In the genomic region with DNA sequence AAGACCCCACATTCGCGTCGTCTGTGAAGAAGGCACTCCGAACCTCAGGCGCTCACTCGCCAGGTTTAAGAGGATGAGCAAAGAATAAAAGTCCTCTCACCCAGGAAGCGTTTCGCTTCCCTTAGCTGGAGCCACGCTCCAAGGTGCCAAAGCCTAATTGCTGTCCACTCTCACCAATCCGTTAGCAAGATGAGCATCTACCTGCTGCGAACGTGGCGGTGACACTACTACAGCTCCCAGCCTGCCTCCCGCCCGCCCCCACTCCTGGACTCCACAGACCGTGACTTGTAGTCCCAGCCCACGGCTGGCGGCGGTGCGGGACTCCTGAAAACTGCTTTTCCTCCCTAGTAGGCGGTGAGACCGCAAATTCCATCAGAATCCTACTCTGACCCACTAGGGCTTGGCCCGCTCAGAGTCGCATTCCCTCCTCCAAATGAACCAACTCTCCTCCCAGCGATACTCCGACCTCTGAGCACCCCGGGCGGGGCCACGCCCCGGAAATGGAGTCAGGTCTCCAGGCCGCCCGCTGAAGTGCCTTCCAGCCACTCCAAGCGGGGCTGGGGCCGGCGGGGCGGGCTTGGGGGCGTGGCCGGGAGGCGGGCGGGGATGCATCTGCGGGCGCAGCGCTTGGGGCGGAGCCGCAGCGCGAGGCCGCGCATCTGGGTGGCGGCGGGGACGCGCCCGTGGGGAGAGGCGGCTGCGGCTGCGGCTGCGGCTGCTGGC, we compare ENCODE assay signal across 8 cellular contexts. TPM values are rescaled to one million over a fixed set of nuclear protein-coding genes. Genes with fewer than 3 reads are reported as not detected.
DNase-seq lines count a peak whose midpoint lies in the region; ATAC-seq and TF ChIP-seq lines count a peak whose summit lies in the region.

No MANE protein-coding gene starts in this region.

- H3K36me3 ChIP-seq in colonic mucosa, result no peaks in the 10 kb centered on the region

- H3K9ac ChIP-seq in colonic mucosa (ENCODE audit: low read depth in 2 of 2, low read length in 2 of 2), result peak overlapping the region; percentile 86 to 94

- peak; percentile 72 to 98 (median 95) for DNase-seq in C1 segment of cervical spinal cord (lab: John Stamatoyannopoulos, UW)
- DNase-seq in NCI-H524 treated with DMSO at 0.1 percent for 48 hours (lab: John Stamatoyannopoulos, UW), result peak; percentile 76
- DNase-seq in activated CD4-positive, alpha-beta T cell treated with anti-CD3 and anti-CD28 coated beads for 48 hours, result peak; percentile 97
- peak; percentile 99 for DNase-seq in colonic mucosa
- DNase-seq in left kidney (ENCODE audit: low read depth, low spot score), result peak; percentile 99
- DNase-seq in stimulated activated CD4-positive, alpha-beta T cell treated with anti-CD3 and anti-CD28 coated beads, Interleukin-1b, Interleukin-23, amount 100 ng/mL, for 4 hours (ENCODE audit: low read depth in 2 of 2), result peak; percentile 96 to 99

- H3K27me3 ChIP-seq in colonic mucosa, result no peaks in the 10 kb centered on the region

- no peaks in the 10 kb centered on the region for H3K9me3 ChIP-seq in colonic mucosa

- H3K4me1 ChIP-seq in colonic mucosa, result peaks cover 10% of the 10 kb centered on the region

- peak; percentile 90 for ATAC-seq in GM19351 (IDR thresholded peaks at IDR 0.05; ENCODE audit: unreplicated experiment)
- peak; percentile 91 for ATAC-seq in HG03469 (IDR thresholded peaks at IDR 0.05; ENCODE audit: unreplicated experiment)

- H3K27ac ChIP-seq in colonic mucosa, result peak overlapping the region; percentile 99

- intact Hi-C loops in colonic mucosa (cut with DNase I), result no loop called here

- peak overlapping the region; percentile 84 for H3K4me3 ChIP-seq in colonic mucosa

- no peak for TF ChIP-seq CTCF in colonic mucosa (IDR thresholded peaks at IDR 0.05)

RNA-seq across cellular contexts. Expression of a gene that starts 0.5 kb away (rescaled TPM):
- 10 to 100 TPM; 34.0 to 51.3 TPM for total RNA-seq in colonic mucosa

Comparison
In these comparisons a context has a peak if more than half of its experiments do, and no peak if none do; other contexts are left out.
1. Peak in every context shown above with its lines: DNase-seq, ATAC-seq, H3K4me3 ChIP-seq and H3K27ac ChIP-seq.